Comparison of ENCODE assay signal across 24 cellular contexts in the genomic region with DNA sequence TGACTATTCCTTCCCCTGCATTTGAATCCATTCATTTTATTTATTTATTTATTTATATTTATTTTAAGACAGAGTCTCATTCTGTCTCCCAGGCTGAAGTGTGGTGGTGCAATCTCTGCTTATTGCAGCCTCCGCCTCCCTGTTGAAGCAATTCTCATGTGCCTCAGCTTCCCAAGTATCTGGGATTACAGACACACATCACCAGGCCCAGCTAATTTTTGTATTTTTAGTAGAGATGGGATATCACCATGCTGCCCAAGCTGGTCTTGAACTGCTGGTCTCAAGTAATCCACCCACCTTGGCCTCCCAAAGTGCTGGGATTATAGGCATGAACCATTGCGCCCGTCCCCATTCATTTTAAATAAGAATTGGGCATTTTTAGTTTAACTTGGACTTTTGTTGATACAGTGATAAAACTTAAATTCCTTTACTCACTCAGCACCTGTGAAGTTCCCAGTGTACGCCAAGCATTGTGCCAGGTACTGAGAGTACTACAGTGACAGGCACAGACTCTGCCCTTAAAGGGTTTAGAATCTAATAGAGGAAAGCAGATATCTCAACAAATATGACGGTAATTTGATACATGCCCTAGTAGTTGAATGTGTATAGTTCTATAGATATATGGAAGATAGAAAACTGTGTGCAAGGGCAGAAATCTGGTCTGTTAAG.
DNase-seq lines count a peak whose midpoint lies in the region; ATAC-seq, FAIRE-seq and TF ChIP-seq lines count a peak whose summit lies in the region.
"Had no signal": no experiment of that assay in that cellular context is flagged by ENCODE, and none has a peak within 500 bp of the region (broad histone marks: within the 10 kb centered on the region; RNA-seq: fewer than 3 reads in every experiment).

No MANE protein-coding gene starts in this region.

- FAIRE-seq in H1 (lab: Jason Lieb, UNC) = no peak
- FAIRE-seq: RCC 7860 had no signal

- TF ChIP-seq CTCF in activated CD8-positive, alpha-beta T cell treated with anti-CD3 and anti-CD28 coated beads for 36 hours (IDR thresholded peaks at IDR 0.05) = no peak
- no peak for TF ChIP-seq CTCF in H1 (IDR thresholded peaks at IDR 0.05; ENCODE audit: control extremely low read depth in 1 of 3, insufficient read depth in 1 of 3, low read depth in 1 of 3, low read length in 3 of 3)

- H3K9me3 Mint-ChIP-seq in activated naive CD4-positive, alpha-beta T cell treated with anti-CD3 and anti-CD28 coated beads, Interleukin-2, amount 10 ng/mL, durations not matched to agents 7 days and 5 days = no peaks in the 10 kb centered on the region
- no peaks in the 10 kb centered on the region for H3K9me3 Mint-ChIP-seq in activated CD8-positive, alpha-beta T cell treated with anti-CD3 and anti-CD28 coated beads for 36 hours
- no peaks in the 10 kb centered on the region for H3K9me3 Mint-ChIP-seq in stimulated activated naive B cell treated with anti-CD40 and anti-IgM and Interleukin-4, amounts not matched to agents 10 μg/mL and 1 μg/mL and 100 μg/mL, for 72 hours

- H3K4me3 ChIP-seq in H1 (ENCODE audit: extremely low read depth in 1 of 4, insufficient read depth in 2 of 4, low read depth in 3 of 4, low read length in 4 of 4) = no peak overlapping the region
- H3K4me3 ChIP-seq: GM23248, ovary, SJCRH30, spleen, thyroid gland had no signal

- H2BK15ac ChIP-seq in H1 (ENCODE audit: low read length) = no peak overlapping the region

- DNase-seq in activated naive CD4-positive, alpha-beta T cell treated with anti-CD3 and anti-CD28 coated beads, Interleukin-2, amount 10 ng/mL, durations not matched to agents 7 days and 5 days = no peak
- DNase-seq in activated naive CD4-positive, alpha-beta T cell treated with Interleukin-2 at 50 U/mL for 16 hours = no peak
- DNase-seq in activated CD8-positive, alpha-beta T cell treated with anti-CD3 and anti-CD28 coated beads for 36 hours = no peak
- DNase-seq in H1 (ENCODE audit: low read depth in 1 of 2, low spot score in 2 of 2) = no peak
- no peak for DNase-seq in stimulated activated naive B cell treated with anti-CD40 and anti-IgM and Interleukin-4, amounts not matched to agents 10 μg/mL and 1 μg/mL and 100 μg/mL, for 72 hours
- DNase-seq in NCI-H2171 treated with DMSO at 0.1 percent for 48 hours (lab: John Stamatoyannopoulos, UW) = no peak
- DNase-seq in DMS79 (lab: John Stamatoyannopoulos, UW) = no peak
- DNase-seq in SHP77 (lab: John Stamatoyannopoulos, UW) = no peak
- DNase-seq: effector CD4-positive, alpha-beta T cell; GM23248; head of caudate nucleus; NCI-H1105 treated with DMSO at 0.1 percent for 48 hours; NCI-H2029; NCI-H2227 treated with DMSO at 0.1 percent for 48 hours; NCI-H69; ovary; right cardiac atrium; SJCRH30; spleen; stimulated activated CD4-positive, alpha-beta T cell treated with anti-CD3 and anti-CD28 coated beads, Interleukin-2, amount 100 ng/mL, for 48 hours; stimulated activated naive CD4-positive, alpha-beta T cell treated with Interleukin-2 at 50 U/mL for 16 hours; thyroid gland had no signal

- H2BK120ac ChIP-seq in H1 (replicated peaks; ENCODE audit: low read depth, low read length) = no peak overlapping the region

- H3K79me1 ChIP-seq in H1 (ENCODE audit: low read depth, low read length) = no peaks in the 10 kb centered on the region

- H3K27me3 Mint-ChIP-seq in activated naive CD4-positive, alpha-beta T cell treated with anti-CD3 and anti-CD28 coated beads, Interleukin-2, amount 10 ng/mL, durations not matched to agents 7 days and 5 days = no peaks in the 10 kb centered on the region
- H3K27me3 Mint-ChIP-seq in activated CD8-positive, alpha-beta T cell treated with anti-CD3 and anti-CD28 coated beads for 36 hours = no peaks in the 10 kb centered on the region
- H3K27me3 Mint-ChIP-seq in stimulated activated naive B cell treated with anti-CD40 and anti-IgM and Interleukin-4, amounts not matched to agents 10 μg/mL and 1 μg/mL and 100 μg/mL, for 72 hours = no peaks in the 10 kb centered on the region

- H3K27me3 ChIP-seq in H1 (replicated peaks in 1 of 4; ENCODE audit: control insufficient read depth in 3 of 4, extremely low read depth in 1 of 4, insufficient read depth in 3 of 4, low read length in 3 of 4) = no peaks in the 10 kb centered on the region
- H3K27me3 ChIP-seq: ovary, SJCRH30, spleen, thyroid gland had no signal

- intact Hi-C loops in activated CD8-positive, alpha-beta T cell treated with anti-CD3 and anti-CD28 coated beads for 36 hours (cut with micrococcal nuclease) = no loop called here

- no peak overlapping the region for H4K5ac ChIP-seq in H1 (ENCODE audit: insufficient read length, low read depth, low read length)

- ATAC-seq in activated CD8-positive, alpha-beta T cell treated with anti-CD3 and anti-CD28 coated beads for 36 hours = no peak
- no peak for ATAC-seq in stimulated activated naive B cell treated with anti-CD40 and anti-IgM and Interleukin-4, amounts not matched to agents 10 μg/mL and 1 μg/mL and 100 μg/mL, for 72 hours (replicated peaks)
- ATAC-seq: right cardiac atrium had no signal

- WGBS in H1 (ENCODE audit: extremely low coverage in 1 of 2, insufficient coverage in 1 of 2, insufficient read length in 1 of 2, insufficient replicate concordance in 2 of 2, low coverage in 1 of 2, low lambda C conversion rate in 2 of 2, missing lambda C conversion rate in 1 of 2), 2 experiments = 93% methylated on average over 5 of the region's 5 CpGs; no CpG with 5 or more reads in 1 of the 2 experiments

- no peak for TF ChIP-seq POLR2A in H1 (IDR thresholded peaks at IDR 0.05; ENCODE audit: control extremely low read depth in 1 of 2, low read depth in 2 of 2, low read length in 2 of 2)

- H3K23me2 ChIP-seq in H1 (ENCODE audit: low read depth, low read length) = no peaks in the 10 kb centered on the region

- no peaks in the 10 kb centered on the region for H4K20me1 ChIP-seq in H1 (replicated peaks in 1 of 2; ENCODE audit: control insufficient read depth in 1 of 2, insufficient read depth in 2 of 2, low read length in 2 of 2)

- peaks cover 72% of the 10 kb centered on the region for H3K36me3 Mint-ChIP-seq in activated naive CD4-positive, alpha-beta T cell treated with anti-CD3 and anti-CD28 coated beads, Interleukin-2, amount 10 ng/mL, durations not matched to agents 7 days and 5 days
- peaks cover 77% of the 10 kb centered on the region for H3K36me3 Mint-ChIP-seq in activated CD8-positive, alpha-beta T cell treated with anti-CD3 and anti-CD28 coated beads for 36 hours (ENCODE audit: low read depth)
- peaks cover 36 to 56% of the 10 kb centered on the region in 2 donors for H3K36me3 Mint-ChIP-seq in stimulated activated naive B cell treated with anti-CD40 and anti-IgM and Interleukin-4, amounts not matched to agents 10 μg/mL and 1 μg/mL and 100 μg/mL, for 72 hours

- H3K27ac ChIP-seq in H1 (ENCODE audit: low read depth, low read length) = no peak overlapping the region
- H3K27ac ChIP-seq: C4-2B, GM23248, ovary, SJCRH30, spleen, thyroid gland had no signal

- no peaks in the 10 kb centered on the region for H3K36me3 ChIP-seq in H1 (ENCODE audit: control insufficient read depth in 2 of 4, insufficient read depth in 4 of 4, low read length in 3 of 4)
- H3K36me3 ChIP-seq: ovary, SJCRH30, thyroid gland had no signal

- POLR2A ChIA-PET in activated CD8-positive, alpha-beta T cell treated with anti-CD3 and anti-CD28 coated beads for 36 hours (lab: Charles Lee) = interaction anchor here (1.2 kb wide), 1 partner anchor 9 kb away, joined by 3 read pairs; no protein-coding TSS in a partner anchor
- POLR2A ChIA-PET in H1 (lab: Charles Lee; ENCODE audit: partially characterized antibody) = no interaction called here

- TF ChIP-seq EP300 in H1 (IDR thresholded peaks at IDR 0.05; ENCODE audit: borderline replicate concordance in 1 of 2, low read depth in 2 of 2, low read length in 2 of 2) = no peak

- 0 out of 4 replicates have a peak overlapping the region, but pooled peaks of 1 of the 2 experiments have one; percentile 11 for H3K4me2 ChIP-seq in H1 (ENCODE audit: insufficient read depth in 1 of 2, low read depth in 2 of 2, low read length in 2 of 2)

- TF ChIP-seq RAD21 in H1 (IDR thresholded peaks at IDR 0.05 in 1 of 2, conservative IDR thresholded peaks at IDR 0.05 in 1 of 2; ENCODE audit: low read depth in 2 of 2, low read length in 2 of 2) = no peak

- H3K9ac ChIP-seq in H1 (replicated peaks in 1 of 4; ENCODE audit: extremely low read depth in 1 of 4, low read depth in 3 of 4, low read length in 3 of 4) = no peak overlapping the region
- H3K9ac ChIP-seq: GM23248 had no signal

- no peak overlapping the region for H2AK5ac ChIP-seq in H1 (ENCODE audit: low read depth, low read length)

- H3K9me3 ChIP-seq in H1 (ENCODE audit: insufficient read depth in 2 of 2, low read depth in 1 of 2, low read length in 1 of 2) = no peaks in the 10 kb centered on the region
- H3K9me3 ChIP-seq: ovary, SJCRH30, spleen, thyroid gland had no signal

- H3K4me1 ChIP-seq in H1 (replicated peaks in 1 of 4; ENCODE audit: control insufficient read depth in 3 of 4, insufficient read depth in 4 of 4, low read length in 3 of 4) = peaks cover 0 to 3% (median 0%) of the 10 kb centered on the region in 4 experiments; a peak in 1 of 7 replicates
- H3K4me1 ChIP-seq: SJCRH30, thyroid gland had no signal

- H3K18ac ChIP-seq in H1 (ENCODE audit: extremely low read depth, low read length) = no peak overlapping the region

- no peak overlapping the region for H3K23ac ChIP-seq in H1 (ENCODE audit: insufficient read length)

- no peak overlapping the region for H4K91ac ChIP-seq in H1 (replicated peaks; ENCODE audit: insufficient read length, low read length)

- no peak overlapping the region for H3K14ac ChIP-seq in H1 (ENCODE audit: insufficient read length)

- peak overlapping the region; percentile 50 for H3K27ac Mint-ChIP-seq in activated naive CD4-positive, alpha-beta T cell treated with anti-CD3 and anti-CD28 coated beads, Interleukin-2, amount 10 ng/mL, durations not matched to agents 7 days and 5 days
- H3K27ac Mint-ChIP-seq in activated CD8-positive, alpha-beta T cell treated with anti-CD3 and anti-CD28 coated beads for 36 hours = peak overlapping the region; percentile 60
- peak overlapping the region; percentile 39 for H3K27ac Mint-ChIP-seq in stimulated activated naive B cell treated with anti-CD40 and anti-IgM and Interleukin-4, amounts not matched to agents 10 μg/mL and 1 μg/mL and 100 μg/mL, for 72 hours

- H2BK5ac ChIP-seq in H1 (ENCODE audit: low read depth, low read length) = no peak overlapping the region

- H3K4me3 Mint-ChIP-seq in activated naive CD4-positive, alpha-beta T cell treated with anti-CD3 and anti-CD28 coated beads, Interleukin-2, amount 10 ng/mL, durations not matched to agents 7 days and 5 days = no peak overlapping the region
- H3K4me3 Mint-ChIP-seq in activated CD8-positive, alpha-beta T cell treated with anti-CD3 and anti-CD28 coated beads for 36 hours = no peak overlapping the region
- no peak overlapping the region for H3K4me3 Mint-ChIP-seq in stimulated activated naive B cell treated with anti-CD40 and anti-IgM and Interleukin-4, amounts not matched to agents 10 μg/mL and 1 μg/mL and 100 μg/mL, for 72 hours

- H3K4me1 Mint-ChIP-seq in activated naive CD4-positive, alpha-beta T cell treated with anti-CD3 and anti-CD28 coated beads, Interleukin-2, amount 10 ng/mL, durations not matched to agents 7 days and 5 days = peaks cover 41% of the 10 kb centered on the region
- peaks cover 72% of the 10 kb centered on the region for H3K4me1 Mint-ChIP-seq in activated CD8-positive, alpha-beta T cell treated with anti-CD3 and anti-CD28 coated beads for 36 hours (ENCODE audit: low read depth)
- peaks cover 16 to 42% of the 10 kb centered on the region in 2 donors for H3K4me1 Mint-ChIP-seq in stimulated activated naive B cell treated with anti-CD40 and anti-IgM and Interleukin-4, amounts not matched to agents 10 μg/mL and 1 μg/mL and 100 μg/mL, for 72 hours

- CTCF ChIA-PET in activated naive CD4-positive, alpha-beta T cell treated with anti-CD3 and anti-CD28 coated beads, Interleukin-2, amount 10 ng/mL, durations not matched to agents 7 days and 5 days (lab: Charles Lee) = no interaction called here
- CTCF ChIA-PET in activated CD8-positive, alpha-beta T cell treated with anti-CD3 and anti-CD28 coated beads for 36 hours (lab: Charles Lee) = no interaction called here
- CTCF ChIA-PET in H1 (lab: Charles Lee; ENCODE audit: partially characterized antibody) = interaction anchor here (1.0 kb wide), 1 partner anchor 28 kb away, joined by 3 read pairs; no protein-coding TSS in a partner anchor

- H2BK20ac ChIP-seq in H1 (ENCODE audit: low read length) = 0 out of 2 replicates have a peak overlapping the region, but pooled peaks have one; percentile 62

- no peak overlapping the region for H2AFZ ChIP-seq in H1 (ENCODE audit: low read length)
- H2AFZ ChIP-seq: GM23248 had no signal

- no peak overlapping the region for H4K8ac ChIP-seq in H1 (ENCODE audit: extremely low read depth, insufficient read depth, low read length)

- H3K4ac ChIP-seq in H1 (replicated peaks; ENCODE audit: insufficient read length, low read depth, low read length) = no peak overlapping the region

- no peak overlapping the region for H2BK12ac ChIP-seq in H1 (ENCODE audit: low read depth, low read length)

- H3K79me2 ChIP-seq in H1 (ENCODE audit: control insufficient read depth in 1 of 2, insufficient read depth in 2 of 2, low read length in 2 of 2) = no peaks in the 10 kb centered on the region

- no peak overlapping the region for H3K56ac ChIP-seq in H1 (replicated peaks; ENCODE audit: insufficient read length, low read depth, low read length)
